In the genomic region with DNA sequence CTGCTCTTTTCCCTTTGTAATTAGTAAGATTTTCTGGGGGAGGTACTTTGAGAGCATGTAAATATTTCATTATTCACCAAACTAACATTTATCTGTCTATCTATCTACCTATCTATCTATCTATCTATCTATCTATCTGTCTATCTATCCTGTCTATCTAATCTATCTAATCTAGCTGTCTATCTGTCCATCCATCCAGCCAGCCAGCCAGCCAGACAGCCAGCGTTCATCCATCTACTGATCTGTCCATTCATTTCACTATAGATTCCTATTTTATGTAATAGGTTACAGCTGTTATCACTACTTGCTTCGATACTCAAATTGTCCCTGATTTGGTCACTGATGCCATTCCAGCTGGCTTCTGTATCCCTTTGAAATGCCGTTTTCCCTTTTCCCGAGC, we compare ENCODE assay signal across 2 cellular contexts.
TF ChIP-seq lines count a peak whose summit lies in the region.

No MANE protein-coding gene starts in this region.

TF ChIP-seq in K562, 482 proteins besides CTCF, POLR2A, EP300 and RAD21 (continued from another document):
- TF ChIP-seq DEAF1 (CRISPR knock-in tag; IDR thresholded peaks at IDR 0.05) (no peak), UBTF (IDR thresholded peaks at IDR 0.05; ENCODE audit: borderline replicate concordance in 1 of 2, low read depth in 2 of 2, low read length in 2 of 2) (no peak), ZFPM2 (CRISPR knock-in tag; IDR thresholded peaks at IDR 0.05) (no peak), NFXL1 (CRISPR knock-in tag; IDR thresholded peaks at IDR 0.05) (no peak)
TF ChIP-seq in K562: peak in this region for 1.

TF ChIP-seq in neural cell, 6 proteins besides CTCF, POLR2A, EP300 and RAD21:
- TF ChIP-seq REST (IDR thresholded peaks at IDR 0.05; ENCODE audit: borderline replicate concordance) (no peak), MXI1 (conservative IDR thresholded peaks at IDR 0.05; ENCODE audit: poor library complexity, severe bottlenecking) (no peak), POLR2AphosphoS5 (IDR thresholded peaks at IDR 0.05) (no peak)
